1 cellular context compared by ENCODE assay signal in genomic region chr17:2057714-2058520, GRCh38.
TF ChIP-seq lines count a peak whose summit lies in the region.

No MANE protein-coding gene starts in this region.

TF ChIP-seq in GM12878, 131 proteins besides CTCF, POLR2A, EP300 and RAD21 (continues in another document):
- TF ChIP-seq KDM1A (IDR thresholded peaks at IDR 0.05; ENCODE audit: borderline replicate concordance) = no peak
- no peak for TF ChIP-seq ZNF592 (IDR thresholded peaks at IDR 0.05)
- TF ChIP-seq RUNX3 (IDR thresholded peaks at IDR 0.05; ENCODE audit: low read length) = no peak
- TF ChIP-seq REST (IDR thresholded peaks at IDR 0.05; ENCODE audit: low read depth, low read length) = no peak
- peak; percentile 69; the same call in 1 of the 2 replicates for TF ChIP-seq HDGF (IDR thresholded peaks at IDR 0.05)
- TF ChIP-seq USF1 (IDR thresholded peaks at IDR 0.05; ENCODE audit: borderline replicate concordance, extremely low read length, insufficient read depth, low read depth, low read length) = peak; percentile 45
- no peak for TF ChIP-seq SMC3 (IDR thresholded peaks at IDR 0.05; ENCODE audit: borderline replicate concordance, low read length)
- TF ChIP-seq POLR2AphosphoS5 (IDR thresholded peaks at IDR 0.05; ENCODE audit: low read length) = peak; percentile 64
- TF ChIP-seq BCL3 (IDR thresholded peaks at IDR 0.05; ENCODE audit: borderline replicate concordance, insufficient read depth, low read depth, low read length, poor library complexity, severe bottlenecking) = peak; percentile 3
- no peak for TF ChIP-seq NRF1 (conservative IDR thresholded peaks at IDR 0.05; ENCODE audit: low read depth, low read length)
- TF ChIP-seq BHLHE40 (IDR thresholded peaks at IDR 0.05; ENCODE audit: borderline replicate concordance in 1 of 2, low read depth in 2 of 2, low read length in 1 of 2) = peak; percentile 52 to 85; a peak in 3 of 4 replicates
- peak; percentile 57 for TF ChIP-seq MXI1 (IDR thresholded peaks at IDR 0.05; ENCODE audit: low read depth, low read length)
- no peak for TF ChIP-seq NKRF (conservative IDR thresholded peaks at IDR 0.05)
- peak; percentile 18 for TF ChIP-seq KLF5 (IDR thresholded peaks at IDR 0.05; ENCODE audit: partially characterized antibody)
- TF ChIP-seq ZBTB11 (CRISPR knock-in tag; IDR thresholded peaks at IDR 0.05) = no peak
- peak; percentile 54; the same call in 1 of the 2 replicates for TF ChIP-seq RAD51 (IDR thresholded peaks at IDR 0.05)
- 0 out of 2 replicates have a peak, but pooled peaks have one; percentile 37 for TF ChIP-seq ZNF217 (IDR thresholded peaks at IDR 0.05)
- TF ChIP-seq MAX (IDR thresholded peaks at IDR 0.05; ENCODE audit: low read depth, low read length) = peak; percentile 72; the same call in 1 of the 2 replicates
- TF ChIP-seq TCF12 (IDR thresholded peaks at IDR 0.05; ENCODE audit: low read depth, low read length) = peak; percentile 63; the same call in 1 of the 2 replicates
- peak; percentile 18 for TF ChIP-seq SP1 (IDR thresholded peaks at IDR 0.05; ENCODE audit: low read depth, low read length)
- peak; percentile 69; the same call in 1 of the 2 replicates for TF ChIP-seq PAX5 (IDR thresholded peaks at IDR 0.05; ENCODE audit: borderline replicate concordance, low read depth, low read length)
- TF ChIP-seq ZNF687 (IDR thresholded peaks at IDR 0.05) = peak; percentile 62
- TF ChIP-seq DPF2 (IDR thresholded peaks at IDR 0.05) = peak; percentile 61
- peak; percentile 94 for TF ChIP-seq TCF3 (IDR thresholded peaks at IDR 0.05; ENCODE audit: borderline replicate concordance, insufficient read depth, low read depth, low read length)
- peak; percentile 54; the same call in 1 of the 2 replicates for TF ChIP-seq ZBTB33 (IDR thresholded peaks at IDR 0.05)
- TF ChIP-seq MYC (IDR thresholded peaks at IDR 0.05; ENCODE audit: insufficient read depth, insufficient read length, insufficient replicate concordance, low read length, severe bottlenecking) = peak; percentile 87
- peak; percentile 64; the same call in 1 of the 2 replicates for TF ChIP-seq MLLT1 (IDR thresholded peaks at IDR 0.05)
